In the genomic region with DNA sequence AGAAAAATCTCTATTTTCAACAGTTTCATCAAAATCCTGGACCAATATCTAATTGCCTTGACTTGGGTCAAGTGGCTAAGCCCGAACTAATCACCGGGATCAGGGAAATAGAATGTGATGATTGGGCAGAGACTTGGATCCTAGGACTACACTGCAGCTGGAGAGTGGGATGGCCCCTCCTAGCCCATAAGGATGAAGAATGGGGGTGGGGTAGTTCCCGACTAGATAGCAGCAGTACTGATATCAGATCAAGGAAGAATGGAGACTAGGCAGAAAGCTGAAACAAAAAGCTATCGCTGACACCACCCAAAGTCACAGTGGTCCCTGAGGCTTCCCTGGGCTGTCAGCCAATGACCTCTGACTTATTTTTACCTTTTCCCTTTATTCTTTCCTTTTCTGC, we compare ENCODE assay signal across 13 cellular contexts.
DNase-seq lines count a peak whose midpoint lies in the region; TF ChIP-seq lines count a peak whose summit lies in the region.
"Had no signal": no experiment of that assay in that cellular context is flagged by ENCODE, and none has a peak within 500 bp of the region (broad histone marks: within the 10 kb centered on the region; RNA-seq: fewer than 3 reads in every experiment).

No MANE protein-coding gene starts in this region.

- DNase-seq in H7 (peak; percentile 21), iPS-NIHi7 (ENCODE audit: extremely low spot score) (peak; percentile 22), NCI-H510A treated with DMSO at 0.1 percent for 48 hours (lab: John Stamatoyannopoulos, UW) (no peak), GOT3 (lab: John Stamatoyannopoulos, UW) (no peak), Caco-2 (no peak)
- DNase-seq: BE2C; CD4-positive, alpha-beta memory T cell; COR-L47; GF-D8 had no signal

- POLR2A ChIA-PET in Caco-2 (lab: Charles Lee), result no interaction called here

- no peaks in the 10 kb centered on the region for H3K9me3 ChIP-seq in Caco-2
- H3K9me3 ChIP-seq: BE2C had no signal

- H3K4me1 ChIP-seq in Caco-2, result 0 out of 2 replicates have a peak, but pooled peaks cover 12% of the 10 kb centered on the region

- H3K27ac ChIP-seq in cingulate gyrus (ENCODE audit: low read depth, low read length) (peak overlapping the region; percentile 49), temporal lobe (ENCODE audit: low read depth, low read length) (peak overlapping the region; percentile 80)
- H3K27ac ChIP-seq: C4-2B, HL-60 had no signal

- no peaks in the 10 kb centered on the region for H3K36me3 Mint-ChIP-seq in Caco-2 (ENCODE audit: insufficient read depth, unreplicated experiment)
- H3K36me3 Mint-ChIP-seq: CD4-positive, alpha-beta memory T cell had no signal

- no peaks in the 10 kb centered on the region for H3K27me3 Mint-ChIP-seq in Caco-2 (ENCODE audit: insufficient read depth, unreplicated experiment)
- H3K27me3 Mint-ChIP-seq: CD4-positive, alpha-beta memory T cell had no signal

- H3K4me3 ChIP-seq in H7 (ENCODE audit: insufficient read depth, low read depth, low read length) (no peak overlapping the region), Caco-2 (ENCODE audit: low read depth, low read length) (no peak overlapping the region)

- CTCF ChIA-PET in Caco-2 (lab: Charles Lee), result no interaction called here

- intact Hi-C loops in Caco-2 (cut with micrococcal nuclease; ENCODE audit: unreplicated experiment), result no loop called here

- no TSS peak for BruUV-seq in Caco-2 (replicated peaks; lab: Mats Ljungman, UMichigan)

- H3K9me3 Mint-ChIP-seq in Caco-2 (ENCODE audit: unreplicated experiment), result no peaks in the 10 kb centered on the region

- H3K27me3 ChIP-seq in H7 (ENCODE audit: control insufficient read depth, insufficient read depth, low read length) (no peaks in the 10 kb centered on the region), Caco-2 (replicated peaks; ENCODE audit: control insufficient read depth, insufficient read depth, low read length) (no peaks in the 10 kb centered on the region)
- H3K27me3 ChIP-seq: BE2C had no signal

- H3K36me3 ChIP-seq in H7 (replicated peaks; ENCODE audit: control insufficient read depth, insufficient read depth, low read length) (no peaks in the 10 kb centered on the region), Caco-2 (ENCODE audit: control insufficient read depth, insufficient read depth, low read length) (no peaks in the 10 kb centered on the region)
- H3K36me3 ChIP-seq: BE2C had no signal

- peaks cover 5% of the 10 kb centered on the region for H3K4me1 Mint-ChIP-seq in Caco-2 (ENCODE audit: low read depth, unreplicated experiment)
- H3K4me1 Mint-ChIP-seq: CD4-positive, alpha-beta memory T cell had no signal

- TF ChIP-seq CTCF in Caco-2 (IDR thresholded peaks at IDR 0.05; ENCODE audit: insufficient read depth in 1 of 2, low read depth in 1 of 2, low read length in 1 of 2, severe bottlenecking in 1 of 2, unreplicated experiment in 1 of 2), result no peak

- no peak overlapping the region for H3K4me3 Mint-ChIP-seq in Caco-2 (ENCODE audit: unreplicated experiment)
- H3K4me3 Mint-ChIP-seq: CD4-positive, alpha-beta memory T cell had no signal

- no peak overlapping the region for H3K27ac Mint-ChIP-seq in Caco-2 (ENCODE audit: unreplicated experiment)
- H3K27ac Mint-ChIP-seq: CD4-positive, alpha-beta memory T cell had no signal

Comparison
In these comparisons a context has a peak if more than half of its experiments do, and no peak if none do; other contexts are left out.
1. DNase-seq: peak in H7 (single experiment) and iPS-NIHi7 (single experiment); none in NCI-H510A treated with DMSO at 0.1 percent for 48 hours (single experiment), GOT3 (single experiment) and Caco-2 (0 of 2).